In the genomic region with DNA sequence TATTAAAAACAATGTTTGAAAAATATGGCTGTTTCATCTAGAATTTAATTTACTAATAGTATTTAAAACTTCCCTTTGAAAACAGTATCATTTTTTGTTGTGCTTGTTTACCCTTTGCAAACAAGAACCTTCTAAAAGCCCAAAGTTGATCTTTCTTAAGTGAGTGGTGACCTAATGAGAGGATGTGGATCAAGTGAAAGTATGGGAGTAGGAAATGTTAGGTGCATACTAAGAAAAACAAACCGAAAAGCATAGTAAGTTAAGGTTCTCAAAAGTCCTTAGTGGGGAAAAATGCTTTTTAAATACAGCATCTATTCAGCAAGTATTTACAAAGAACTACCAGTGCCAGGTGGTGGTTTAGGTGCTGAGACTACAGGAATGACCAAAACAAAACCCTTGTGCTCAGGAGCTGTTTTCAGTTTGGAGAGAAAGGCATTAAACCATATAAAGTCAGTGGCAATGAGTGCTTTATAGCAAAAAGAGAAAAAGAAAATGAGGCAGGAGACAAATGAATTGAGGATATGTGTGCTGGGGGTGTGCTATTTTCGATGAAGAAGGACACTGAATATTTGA, we compare ENCODE assay signal across 11 cellular contexts. TPM values are rescaled to one million over a fixed set of nuclear protein-coding genes. Genes with fewer than 3 reads are reported as not detected.
DNase-seq lines count a peak whose midpoint lies in the region; ATAC-seq, FAIRE-seq and TF ChIP-seq lines count a peak whose summit lies in the region.
"Had no signal": no experiment of that assay in that cellular context is flagged by ENCODE, and none has a peak within 500 bp of the region (broad histone marks: within the 10 kb centered on the region; RNA-seq: fewer than 3 reads in every experiment).

No MANE protein-coding gene starts in this region.

- FAIRE-seq in small intestine (lab: Jason Lieb, UNC) = no peak
- FAIRE-seq: colon had no signal

- no peak overlapping the region for H3K4me3 ChIP-seq in small intestine (ENCODE audit: low read depth in 1 of 2, low read length in 2 of 2)
- H3K4me3 ChIP-seq in BE2C (ENCODE audit: low read depth, low read length) = no peak overlapping the region
- no peak overlapping the region for H3K4me3 ChIP-seq in ascending aorta

- 83 to 85% (median 84%) methylated on average over 2 of the region's 2 CpGs for WGBS in small intestine, 3 donors

- TF ChIP-seq CTCF in BE2C (IDR thresholded peaks at IDR 0.05; ENCODE audit: low read depth, low read length) (no peak), ascending aorta (IDR thresholded peaks at IDR 0.05) (no peak)

- no peaks in the 10 kb centered on the region for H3K4me1 ChIP-seq in small intestine (ENCODE audit: control insufficient read depth in 2 of 2, insufficient read depth in 1 of 2, low read depth in 1 of 2, low read length in 1 of 2)
- no peaks in the 10 kb centered on the region for H3K4me1 ChIP-seq in BE2C
- peaks cover 0 to 8% of the 10 kb centered on the region in 2 donors for H3K4me1 ChIP-seq in ascending aorta

- DNase-seq in naive B cell (no peak), small intestine (no peak), BE2C (no peak), ascending aorta (ENCODE audit: low spot score in 2 of 2) (no peak)
- no peak for DNase-seq in activated CD8-positive, alpha-beta memory T cell treated with anti-CD3 and anti-CD28 coated beads, Interleukin-2, amount 50 U/mL, for 4 hours
- DNase-seq: Calu3, SK-N-SH had no signal

- peak; percentile 54 for ATAC-seq in GM18505 (IDR thresholded peaks at IDR 0.05; ENCODE audit: unreplicated experiment)
- ATAC-seq in GM21576 (IDR thresholded peaks at IDR 0.05; ENCODE audit: unreplicated experiment) = peak; percentile 59
- ATAC-seq in naive B cell (ENCODE audit: low read depth in 2 of 2) = no peak

- H3K27ac ChIP-seq in small intestine (ENCODE audit: low read depth in 1 of 2, low read length in 1 of 2) (no peak overlapping the region), ascending aorta (no peak overlapping the region)

- H3K9me3 Mint-ChIP-seq in IgD-negative memory B cell (no peaks in the 10 kb centered on the region), naive B cell (no peaks in the 10 kb centered on the region)

- H3K27ac Mint-ChIP-seq in IgD-negative memory B cell = peak overlapping the region; percentile 67 to 86 (median 85)
- H3K27ac Mint-ChIP-seq in naive B cell = peak overlapping the region; percentile 3 to 82 (median 64)

- TF ChIP-seq POLR2A in GM18505 (IDR thresholded peaks at IDR 0.05; ENCODE audit: borderline replicate concordance, extremely low read depth, insufficient read depth, insufficient read length) = no peak

- H3K36me3 ChIP-seq in small intestine (ENCODE audit: control insufficient read depth in 2 of 2, insufficient read depth in 2 of 2, low read length in 2 of 2) (peaks cover 6 to 10% of the 10 kb centered on the region in 2 donors), BE2C (peaks cover 57% of the 10 kb centered on the region), ascending aorta (peaks cover 17 to 24% of the 10 kb centered on the region in 2 donors)

- H3K27me3 ChIP-seq in small intestine (ENCODE audit: control insufficient read depth in 2 of 2, insufficient read depth in 2 of 2, low read length in 2 of 2) (no peaks in the 10 kb centered on the region), BE2C (no peaks in the 10 kb centered on the region), ascending aorta (no peaks in the 10 kb centered on the region)

- H3K36me3 Mint-ChIP-seq in IgD-negative memory B cell (peaks cover 3% of the 10 kb centered on the region), naive B cell (peaks cover 18 to 19% of the 10 kb centered on the region in 2 donors)

- peaks cover 15 to 26% (median 23%) of the 10 kb centered on the region in 3 donors for H3K4me1 Mint-ChIP-seq in IgD-negative memory B cell
- peaks cover 17 to 44% (median 32%) of the 10 kb centered on the region in 3 donors for H3K4me1 Mint-ChIP-seq in naive B cell

- intact Hi-C loops in ascending aorta (cut with DNase I) = no loop called here

- H3K9me3 ChIP-seq in small intestine (ENCODE audit: control insufficient read depth, low read depth) = no peaks in the 10 kb centered on the region
- no peaks in the 10 kb centered on the region for H3K9me3 ChIP-seq in BE2C
- no peaks in the 10 kb centered on the region for H3K9me3 ChIP-seq in ascending aorta
- H3K9me3 ChIP-seq: SK-N-SH had no signal

- H3K4me3 Mint-ChIP-seq in IgD-negative memory B cell (peak overlapping the region in 2 of 4 donors; percentile 8 to 76), naive B cell (peak overlapping the region in 3 of 8 donors; percentile 15 to 42 (median 22))

- H3K27me3 Mint-ChIP-seq in IgD-negative memory B cell (no peaks in the 10 kb centered on the region), naive B cell (no peaks in the 10 kb centered on the region)

RNA-seq across cellular contexts. Expression of a gene that starts 23.8 kb away (rescaled TPM):
- polyA plus RNA-seq in IgD-negative memory B cell = 16.4 TPM
- polyA plus RNA-seq in naive B cell (ENCODE audit: low read depth in 6 of 6) = 10 to 100 TPM; 19.0 to 27.6 (median 21.6) TPM
- 10 to 100 TPM; 15.1 to 27.1 (median 20.0) TPM for polyA plus RNA-seq in small intestine
- 36.0 TPM for polyA plus RNA-seq in BE2C (2012; ENCODE audit: insufficient read depth, insufficient read length, low read depth)
- 21.0 TPM for total RNA-seq in ascending aorta

RNA-seq across cellular contexts. Expression of a gene that starts 52.9 kb away (rescaled TPM):
- polyA plus RNA-seq in IgD-negative memory B cell = 77.5 TPM
- 100 to 1,000 TPM in 4 of 6 donors, 10 to 100 TPM in 2; 97.9 to 122 (median 102) TPM for polyA plus RNA-seq in naive B cell (ENCODE audit: low read depth in 6 of 6)
- polyA plus RNA-seq in small intestine = 10 to 100 TPM; 50.0 to 61.3 (median 58.7) TPM
- 66.1 TPM for polyA plus RNA-seq in BE2C (2012; ENCODE audit: insufficient read depth, insufficient read length, low read depth)
- 3.3 TPM for total RNA-seq in ascending aorta

Comparison
In these comparisons a context has a peak if more than half of its experiments do, and no peak if none do; other contexts are left out.
1. ATAC-seq: peak in GM18505 (single experiment) and GM21576 (single experiment); none in naive B cell (0 of 2).